21 cellular contexts compared by ENCODE assay signal in the genomic region with DNA sequence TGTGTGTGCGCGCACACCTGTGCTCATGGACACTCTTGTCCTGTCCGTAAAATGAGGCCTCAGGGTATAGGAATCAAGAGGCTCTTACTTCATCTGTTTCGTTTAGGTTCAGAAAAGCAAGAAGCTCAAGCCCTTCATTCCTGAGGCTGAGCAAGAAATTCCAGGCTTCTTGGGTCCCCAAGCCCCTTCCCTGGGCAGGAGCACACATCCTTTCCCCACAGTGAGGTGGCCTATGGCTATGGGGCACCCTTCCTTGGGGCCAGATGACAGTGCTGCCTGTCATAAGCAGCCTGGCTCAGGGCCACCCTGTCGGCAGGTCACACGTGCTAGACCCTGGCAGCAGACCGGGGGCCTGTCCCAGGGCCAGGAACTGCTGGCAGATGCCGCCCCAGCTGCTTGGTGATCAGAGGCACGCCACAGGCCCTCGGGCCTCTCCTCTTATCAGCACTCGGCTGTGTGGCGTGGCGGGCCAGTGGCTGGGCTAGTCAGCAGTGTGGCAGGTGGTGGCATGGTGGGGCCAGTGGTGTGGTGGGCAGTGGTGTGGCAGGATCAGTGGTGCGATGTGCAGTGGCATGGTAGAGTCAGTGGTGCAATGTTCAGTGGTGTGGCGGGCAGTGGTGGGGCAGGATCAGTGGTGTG. TPM values are rescaled to one million over a fixed set of nuclear protein-coding genes. Genes with fewer than 3 reads are reported as not detected.
DNase-seq lines count a peak whose midpoint lies in the region; ATAC-seq and TF ChIP-seq lines count a peak whose summit lies in the region.
"Had no signal": no experiment of that assay in that cellular context is flagged by ENCODE, and none has a peak within 500 bp of the region (broad histone marks: within the 10 kb centered on the region; RNA-seq: fewer than 3 reads in every experiment).

No MANE protein-coding gene starts in this region.

- H4K8ac ChIP-seq in neuronal stem cell (ENCODE audit: low read depth, low read length): no peak overlapping the region

- H3K14ac ChIP-seq in neuronal stem cell (ENCODE audit: low read length): peak overlapping the region; percentile 64

- no peak overlapping the region for H2BK5ac ChIP-seq in neuronal stem cell (ENCODE audit: low read length)

- H2BK15ac ChIP-seq in neuronal stem cell (ENCODE audit: low read length): peak overlapping the region; percentile 26

- peak; percentile 91 for DNase-seq in RPMI7951 (ENCODE audit: low read depth)
- DNase-seq in cardiac septum (ENCODE audit: low spot score): peak; percentile 88
- DNase-seq in neuronal stem cell (ENCODE audit: low spot score): no peak
- peak; percentile 55 to 91 for DNase-seq in tibial artery
- DNase-seq in activated CD8-positive, alpha-beta memory T cell treated with anti-CD3 and anti-CD28 coated beads for 24 hours: no peak
- no peak for DNase-seq in naive thymus-derived CD4-positive, alpha-beta T cell
- DNase-seq: activated CD4-positive, CD25-positive, alpha-beta regulatory T cell treated with anti-CD3 and anti-CD28 coated beads, Interleukin-2, amount 50 U/mL, for 72 hours; activated T-cell treated with anti-CD3 and anti-CD28 coated beads, Interleukin-2, amount 50 U/mL, for 72 hours; AML-193; Calu3; endodermal cell; NCI-H1048; NCI-H748 treated with DMSO at 0.1 percent for 48 hours; PC-9 had no signal

- no peak overlapping the region for H2AK5ac ChIP-seq in neuronal stem cell (ENCODE audit: low read depth, low read length)

- ATAC-seq in GM18498 (IDR thresholded peaks at IDR 0.05; ENCODE audit: unreplicated experiment): no peak
- no peak for ATAC-seq in naive thymus-derived CD4-positive, alpha-beta T cell
- ATAC-seq: activated T-cell treated with anti-CD3 and anti-CD28 coated beads, Interleukin-2, amount 50 U/mL, for 72 hours; naive thymus-derived CD8-positive, alpha-beta T cell had no signal

- no peaks in the 10 kb centered on the region for H3K9me3 ChIP-seq in neuronal stem cell (replicated peaks in 1 of 2; ENCODE audit: control insufficient read depth in 2 of 2, insufficient read depth in 1 of 2, low read depth in 1 of 2, low read length in 2 of 2)
- no peaks in the 10 kb centered on the region for H3K9me3 ChIP-seq in tibial artery
- no peaks in the 10 kb centered on the region for H3K9me3 ChIP-seq in naive thymus-derived CD4-positive, alpha-beta T cell (ENCODE audit: control insufficient read depth in 2 of 3, low read length in 3 of 3)
- H3K9me3 ChIP-seq: tibial nerve had no signal

- peak overlapping the region in 3 of 9 donors; percentile 15 to 83 (median 51) for H3K27ac Mint-ChIP-seq in naive thymus-derived CD4-positive, alpha-beta T cell
- H3K27ac Mint-ChIP-seq: activated T-cell treated with anti-CD3 and anti-CD28 coated beads, Interleukin-2, amount 50 U/mL, for 72 hours; endodermal cell; memory B cell had no signal

- no peak overlapping the region for H3K4me3 Mint-ChIP-seq in naive thymus-derived CD4-positive, alpha-beta T cell
- H3K4me3 Mint-ChIP-seq: activated naive CD4-positive, alpha-beta T cell treated with anti-CD3 and anti-CD28 coated beads, Interleukin-2, amount 50 U/mL, for 24 hours; activated T-cell treated with anti-CD3 and anti-CD28 coated beads, Interleukin-2, amount 50 U/mL, for 72 hours; endodermal cell; memory B cell; naive thymus-derived CD8-positive, alpha-beta T cell had no signal

- intact Hi-C loops in cardiac septum (cut with DNase I): loop anchor here (5.0 to 10.0 kb wide), 2 partner anchors 146 to 226 kb away; partner anchors contain the start of gene CYLD
- intact Hi-C loops in tibial artery (cut with DNase I; ENCODE audit: low total_unique reads): no loop called here
- intact Hi-C loops in naive thymus-derived CD4-positive, alpha-beta T cell (cut with micrococcal nuclease): no loop called here

- CTCF ChIA-PET in naive thymus-derived CD4-positive, alpha-beta T cell (lab: Charles Lee): interaction anchor here (0.6 kb wide), 1 partner anchor 93 kb away, joined by 3 read pairs; no protein-coding TSS in a partner anchor

- no peak overlapping the region for H4K91ac ChIP-seq in neuronal stem cell (ENCODE audit: low read depth, low read length, poor library complexity)

- no peaks in the 10 kb centered on the region for H3K36me3 ChIP-seq in neuronal stem cell (replicated peaks in 1 of 2; ENCODE audit: control insufficient read depth in 2 of 2, insufficient read depth in 2 of 2, low read length in 2 of 2)
- H3K36me3 ChIP-seq in tibial artery: peaks cover 0 to 6% (median 0%) of the 10 kb centered on the region in 3 donors
- no peaks in the 10 kb centered on the region for H3K36me3 ChIP-seq in naive thymus-derived CD4-positive, alpha-beta T cell (ENCODE audit: control insufficient read depth in 2 of 3, insufficient read depth in 3 of 3, low read length in 3 of 3)
- H3K36me3 ChIP-seq: tibial nerve had no signal

- H2BK120ac ChIP-seq in neuronal stem cell (ENCODE audit: low read depth, low read length): no peak overlapping the region

- no peaks in the 10 kb centered on the region for H3K79me1 ChIP-seq in neuronal stem cell (ENCODE audit: low read depth, low read length)

- no peaks in the 10 kb centered on the region for H3K27me3 Mint-ChIP-seq in naive thymus-derived CD4-positive, alpha-beta T cell
- H3K27me3 Mint-ChIP-seq: activated naive CD4-positive, alpha-beta T cell treated with anti-CD3 and anti-CD28 coated beads, Interleukin-2, amount 50 U/mL, for 24 hours; naive thymus-derived CD8-positive, alpha-beta T cell had no signal

- no peak overlapping the region for H3K27ac ChIP-seq in neuronal stem cell (replicated peaks; ENCODE audit: low read length)
- H3K27ac ChIP-seq in tibial artery: peak overlapping the region; percentile 87 to 89
- no peak overlapping the region for H3K27ac ChIP-seq in naive thymus-derived CD4-positive, alpha-beta T cell (ENCODE audit: low read depth, low read length)
- H3K27ac ChIP-seq: hepatocyte, KMS-11, PC-9 had no signal

- no peaks in the 10 kb centered on the region for H3K27me3 ChIP-seq in neuronal stem cell (ENCODE audit: control insufficient read depth in 3 of 3, insufficient read depth in 3 of 3, low read depth in 1 of 3, low read length in 3 of 3)
- no peaks in the 10 kb centered on the region for H3K27me3 ChIP-seq in tibial artery
- no peaks in the 10 kb centered on the region for H3K27me3 ChIP-seq in naive thymus-derived CD4-positive, alpha-beta T cell (ENCODE audit: control insufficient read depth in 2 of 2, insufficient read depth in 2 of 2, low read length in 2 of 2)
- H3K27me3 ChIP-seq: hepatocyte, tibial nerve had no signal

- H3K4ac ChIP-seq in neuronal stem cell (ENCODE audit: low read length): no peak overlapping the region

- H3K4me1 ChIP-seq in neuronal stem cell (ENCODE audit: control insufficient read depth in 2 of 2, insufficient read depth in 1 of 2, low read depth in 1 of 2, low read length in 2 of 2) (peaks cover 0 to 9% of the 10 kb centered on the region in 2 donors), tibial artery (peaks cover 20 to 68% (median 61%) of the 10 kb centered on the region in 4 donors)
- peaks cover 13 to 32% of the 10 kb centered on the region in 2 donors for H3K4me1 ChIP-seq in naive thymus-derived CD4-positive, alpha-beta T cell (ENCODE audit: control insufficient read depth in 2 of 2, insufficient read depth in 2 of 2, low read length in 2 of 2)

- H3K18ac ChIP-seq in neuronal stem cell (ENCODE audit: low read length): no peak overlapping the region

- no peaks in the 10 kb centered on the region for H3K9me3 Mint-ChIP-seq in naive thymus-derived CD4-positive, alpha-beta T cell
- H3K9me3 Mint-ChIP-seq: activated naive CD4-positive, alpha-beta T cell treated with anti-CD3 and anti-CD28 coated beads, Interleukin-2, amount 50 U/mL, for 24 hours; activated T-cell treated with anti-CD3 and anti-CD28 coated beads, Interleukin-2, amount 50 U/mL, for 72 hours; endodermal cell; memory B cell; naive thymus-derived CD8-positive, alpha-beta T cell had no signal

- H3K23ac ChIP-seq in neuronal stem cell (ENCODE audit: low read depth, low read length, poor library complexity): peak overlapping the region; percentile 69

- TF ChIP-seq CTCF in tibial artery (IDR thresholded peaks at IDR 0.05): no peak

- H3K4me3 ChIP-seq in neuronal stem cell (ENCODE audit: low read length in 2 of 2) (no peak overlapping the region), tibial artery (no peak overlapping the region)
- no peak overlapping the region for H3K4me3 ChIP-seq in naive thymus-derived CD4-positive, alpha-beta T cell (ENCODE audit: low read length)
- H3K4me3 ChIP-seq: hepatocyte, PC-9, tibial nerve had no signal

- no peak overlapping the region for H3K4me2 ChIP-seq in neuronal stem cell (ENCODE audit: insufficient read depth, low read length, poor library complexity, severe bottlenecking)
- H3K4me2 ChIP-seq: hepatocyte, KMS-11, PC-9 had no signal

- POLR2A ChIA-PET in naive thymus-derived CD4-positive, alpha-beta T cell (lab: Charles Lee): interaction anchor here (1.1 kb wide), 1 partner anchor 14 kb away, joined by 3 read pairs; no protein-coding TSS in a partner anchor

- no peak overlapping the region for H3K9ac ChIP-seq in neuronal stem cell (ENCODE audit: low read depth, low read length, poor library complexity)
- H3K9ac ChIP-seq: KMS-11 had no signal

- no peaks in the 10 kb centered on the region for H3K36me3 Mint-ChIP-seq in naive thymus-derived CD4-positive, alpha-beta T cell
- H3K36me3 Mint-ChIP-seq: activated naive CD4-positive, alpha-beta T cell treated with anti-CD3 and anti-CD28 coated beads, Interleukin-2, amount 50 U/mL, for 24 hours; naive thymus-derived CD8-positive, alpha-beta T cell had no signal

- peaks cover 14 to 64% (median 42%) of the 10 kb centered on the region in 7 donors for H3K4me1 Mint-ChIP-seq in naive thymus-derived CD4-positive, alpha-beta T cell
- H3K4me1 Mint-ChIP-seq: memory B cell had no signal

- H2AFZ ChIP-seq in neuronal stem cell (ENCODE audit: low read length): no peak overlapping the region
- H2AFZ ChIP-seq: hepatocyte, PC-9 had no signal

- no peak overlapping the region for H2BK12ac ChIP-seq in neuronal stem cell (ENCODE audit: low read length)

- WGBS in neuronal stem cell (ENCODE audit: extremely low coverage in 2 of 2, insufficient read length in 2 of 2, insufficient replicate concordance in 1 of 2), 2 donors: no CpG with 5 or more reads among the region's 15 CpGs

RNA-seq across cellular contexts. Expression of gene NKD1, which starts 50.2 kb away (rescaled TPM):
- 13.6 and 14.2 TPM in 2 replicates for total RNA-seq in RPMI7951 (2014; rRNA removed; shearing (Covaris generic))
- total RNA-seq in cardiac septum: 0.40 TPM
- polyA plus RNA-seq in neuronal stem cell (2013, experiment 1 of 2): 1.4 TPM
- 1.7 TPM for polyA plus RNA-seq in neuronal stem cell (2013, experiment 2 of 2)
- 1 to 10 TPM; 1.4 to 7.9 (median 6.2) TPM for total RNA-seq in naive thymus-derived CD4-positive, alpha-beta T cell
- under 1 TPM; 0.36 to 0.99 TPM for polyA plus RNA-seq in naive thymus-derived CD4-positive, alpha-beta T cell

Comparison
In these comparisons a context has a peak if more than half of its experiments do, and no peak if none do; other contexts are left out.
1. DNase-seq: peak in RPMI7951 (single experiment), cardiac septum (single experiment) and tibial artery (2 of 2); none in neuronal stem cell (single experiment), activated CD8-positive, alpha-beta memory T cell treated with anti-CD3 and anti-CD28 coated beads for 24 hours (single experiment) and naive thymus-derived CD4-positive, alpha-beta T cell (0 of 9).
2. H3K27ac ChIP-seq: peak in tibial artery (2 of 2); none in neuronal stem cell (single experiment) and naive thymus-derived CD4-positive, alpha-beta T cell (single experiment).